ENCODE assay signal across 1 cellular context in genomic region chr1:156906206-156906910, GRCh38.
TF ChIP-seq lines count a peak whose summit lies in the region.

No MANE protein-coding gene starts in this region.

TF ChIP-seq in IMR-90, 13 proteins besides CTCF, POLR2A, EP300 and RAD21:
- TF ChIP-seq MXI1 (IDR thresholded peaks at IDR 0.05; ENCODE audit: borderline replicate concordance, low read depth, low read length) (no peak), NFE2L2 (IDR thresholded peaks at IDR 0.05; ENCODE audit: low read depth, low read length) (no peak), MAZ (IDR thresholded peaks at IDR 0.05; ENCODE audit: borderline replicate concordance, low read depth, low read length) (no peak), RFX5 (IDR thresholded peaks at IDR 0.05; ENCODE audit: low read depth, low read length) (no peak), FOS (IDR thresholded peaks at IDR 0.05; ENCODE audit: low read depth, low read length) (no peak), CEBPB (IDR thresholded peaks at IDR 0.05; ENCODE audit: low read depth, low read length) (no peak), SMC3 (IDR thresholded peaks at IDR 0.05; ENCODE audit: low read depth, low read length) (no peak), MAFK (IDR thresholded peaks at IDR 0.05; ENCODE audit: low read depth, low read length) (no peak), RCOR1 (IDR thresholded peaks at IDR 0.05; ENCODE audit: insufficient replicate concordance, low read length) (no peak), CHD1 (IDR thresholded peaks at IDR 0.05; ENCODE audit: low read depth, low read length) (no peak), USF2 (IDR thresholded peaks at IDR 0.05; ENCODE audit: low read depth, low read length) (no peak), ELK1 (IDR thresholded peaks at IDR 0.05; ENCODE audit: borderline replicate concordance, low read depth, low read length) (no peak), BHLHE40 (IDR thresholded peaks at IDR 0.05; ENCODE audit: low read depth, low read length) (no peak)
